1 cellular context compared by ENCODE assay signal in the genomic region with DNA sequence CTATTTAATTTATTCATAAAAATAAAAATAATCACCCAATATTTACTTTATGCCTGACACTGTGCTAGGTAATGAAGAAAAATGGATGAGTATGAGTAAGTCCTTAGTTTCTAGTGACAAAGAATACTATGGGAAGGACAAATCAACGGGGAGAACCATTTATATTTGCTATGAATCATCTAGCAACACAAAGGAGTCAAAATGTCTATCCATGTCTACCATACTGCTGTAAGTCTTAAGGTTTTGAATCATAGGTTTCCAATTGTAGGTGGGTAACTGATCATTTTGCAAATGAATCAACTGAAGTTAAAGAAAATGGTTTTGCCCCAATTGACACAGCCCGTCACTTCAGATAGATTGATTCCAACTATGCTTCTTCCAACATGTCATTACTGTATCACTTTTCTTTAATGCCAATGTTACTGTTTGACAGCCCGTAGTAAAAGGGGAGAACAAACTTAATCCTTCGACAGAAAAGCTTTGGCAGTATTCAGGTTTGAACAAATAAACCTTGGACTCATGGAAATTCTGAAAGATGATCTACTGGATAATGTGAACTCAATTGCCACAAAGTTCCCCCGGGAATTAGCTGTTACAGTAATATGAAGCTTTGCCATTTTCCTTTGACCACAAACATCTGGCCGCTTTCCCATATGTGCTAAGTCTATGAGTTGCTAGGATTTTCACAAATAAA.
TF ChIP-seq lines count a peak whose summit lies in the region.

No MANE protein-coding gene starts in this region.

TF ChIP-seq in HEK293, 187 proteins besides CTCF, POLR2A, EP300 and RAD21 (continued from another document):
- TF ChIP-seq, protein P1, sequence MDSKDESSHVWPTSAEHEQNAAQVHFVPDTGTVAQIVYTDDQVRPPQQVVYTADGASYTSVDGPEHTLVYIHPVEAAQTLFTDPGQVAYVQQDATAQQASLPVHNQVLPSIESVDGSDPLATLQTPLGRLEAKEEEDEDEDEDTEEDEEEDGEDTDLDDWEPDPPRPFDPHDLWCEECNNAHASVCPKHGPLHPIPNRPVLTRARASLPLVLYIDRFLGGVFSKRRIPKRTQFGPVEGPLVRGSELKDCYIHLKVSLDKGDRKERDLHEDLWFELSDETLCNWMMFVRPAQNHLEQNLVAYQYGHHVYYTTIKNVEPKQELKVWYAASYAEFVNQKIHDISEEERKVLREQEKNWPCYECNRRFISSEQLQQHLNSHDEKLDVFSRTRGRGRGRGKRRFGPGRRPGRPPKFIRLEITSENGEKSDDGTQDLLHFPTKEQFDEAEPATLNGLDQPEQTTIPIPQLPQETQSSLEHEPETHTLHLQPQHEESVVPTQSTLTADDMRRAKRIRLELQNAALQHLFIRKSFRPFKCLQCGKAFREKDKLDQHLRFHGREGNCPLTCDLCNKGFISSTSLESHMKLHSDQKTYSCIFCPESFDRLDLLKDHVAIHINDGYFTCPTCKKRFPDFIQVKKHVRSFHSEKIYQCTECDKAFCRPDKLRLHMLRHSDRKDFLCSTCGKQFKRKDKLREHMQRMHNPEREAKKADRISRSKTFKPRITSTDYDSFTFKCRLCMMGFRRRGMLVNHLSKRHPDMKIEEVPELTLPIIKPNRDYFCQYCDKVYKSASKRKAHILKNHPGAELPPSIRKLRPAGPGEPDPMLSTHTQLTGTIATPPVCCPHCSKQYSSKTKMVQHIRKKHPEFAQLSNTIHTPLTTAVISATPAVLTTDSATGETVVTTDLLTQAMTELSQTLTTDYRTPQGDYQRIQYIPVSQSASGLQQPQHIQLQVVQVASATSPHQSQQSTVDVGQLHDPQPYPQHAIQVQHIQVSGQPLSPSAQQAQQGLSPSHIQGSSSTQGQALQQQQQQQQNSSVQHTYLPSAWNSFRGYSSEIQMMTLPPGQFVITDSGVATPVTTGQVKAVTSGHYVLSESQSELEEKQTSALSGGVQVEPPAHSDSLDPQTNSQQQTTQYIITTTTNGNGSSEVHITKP (tag by site-specific recombination; IDR thresholded peaks at IDR 0.05) = peak; percentile 80
- TF ChIP-seq ZNF544 (tag by site-specific recombination; IDR thresholded peaks at IDR 0.05) = no peak
- TF ChIP-seq, protein P2, sequence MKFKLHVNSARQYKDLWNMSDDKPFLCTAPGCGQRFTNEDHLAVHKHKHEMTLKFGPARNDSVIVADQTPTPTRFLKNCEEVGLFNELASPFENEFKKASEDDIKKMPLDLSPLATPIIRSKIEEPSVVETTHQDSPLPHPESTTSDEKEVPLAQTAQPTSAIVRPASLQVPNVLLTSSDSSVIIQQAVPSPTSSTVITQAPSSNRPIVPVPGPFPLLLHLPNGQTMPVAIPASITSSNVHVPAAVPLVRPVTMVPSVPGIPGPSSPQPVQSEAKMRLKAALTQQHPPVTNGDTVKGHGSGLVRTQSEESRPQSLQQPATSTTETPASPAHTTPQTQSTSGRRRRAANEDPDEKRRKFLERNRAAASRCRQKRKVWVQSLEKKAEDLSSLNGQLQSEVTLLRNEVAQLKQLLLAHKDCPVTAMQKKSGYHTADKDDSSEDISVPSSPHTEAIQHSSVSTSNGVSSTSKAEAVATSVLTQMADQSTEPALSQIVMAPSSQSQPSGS (tag by site-specific recombination; IDR thresholded peaks at IDR 0.05; ENCODE audit: low read depth) = no peak
- no peak for TF ChIP-seq ZNF830 (tag by site-specific recombination; IDR thresholded peaks at IDR 0.05; ENCODE audit: low read depth)
- TF ChIP-seq ZNF664 (tag by site-specific recombination; IDR thresholded peaks at IDR 0.05) = no peak
- TF ChIP-seq, protein P3, sequence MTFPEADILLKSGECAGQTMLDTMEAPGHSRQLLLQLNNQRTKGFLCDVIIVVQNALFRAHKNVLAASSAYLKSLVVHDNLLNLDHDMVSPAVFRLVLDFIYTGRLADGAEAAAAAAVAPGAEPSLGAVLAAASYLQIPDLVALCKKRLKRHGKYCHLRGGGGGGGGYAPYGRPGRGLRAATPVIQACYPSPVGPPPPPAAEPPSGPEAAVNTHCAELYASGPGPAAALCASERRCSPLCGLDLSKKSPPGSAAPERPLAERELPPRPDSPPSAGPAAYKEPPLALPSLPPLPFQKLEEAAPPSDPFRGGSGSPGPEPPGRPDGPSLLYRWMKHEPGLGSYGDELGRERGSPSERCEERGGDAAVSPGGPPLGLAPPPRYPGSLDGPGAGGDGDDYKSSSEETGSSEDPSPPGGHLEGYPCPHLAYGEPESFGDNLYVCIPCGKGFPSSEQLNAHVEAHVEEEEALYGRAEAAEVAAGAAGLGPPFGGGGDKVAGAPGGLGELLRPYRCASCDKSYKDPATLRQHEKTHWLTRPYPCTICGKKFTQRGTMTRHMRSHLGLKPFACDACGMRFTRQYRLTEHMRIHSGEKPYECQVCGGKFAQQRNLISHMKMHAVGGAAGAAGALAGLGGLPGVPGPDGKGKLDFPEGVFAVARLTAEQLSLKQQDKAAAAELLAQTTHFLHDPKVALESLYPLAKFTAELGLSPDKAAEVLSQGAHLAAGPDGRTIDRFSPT (tag by site-specific recombination; IDR thresholded peaks at IDR 0.05) = peak; percentile 68; the same call in 1 of the 2 replicates
- TF ChIP-seq ZFP69B (tag by site-specific recombination; IDR thresholded peaks at IDR 0.05) = no peak
- TF ChIP-seq, protein P4, sequence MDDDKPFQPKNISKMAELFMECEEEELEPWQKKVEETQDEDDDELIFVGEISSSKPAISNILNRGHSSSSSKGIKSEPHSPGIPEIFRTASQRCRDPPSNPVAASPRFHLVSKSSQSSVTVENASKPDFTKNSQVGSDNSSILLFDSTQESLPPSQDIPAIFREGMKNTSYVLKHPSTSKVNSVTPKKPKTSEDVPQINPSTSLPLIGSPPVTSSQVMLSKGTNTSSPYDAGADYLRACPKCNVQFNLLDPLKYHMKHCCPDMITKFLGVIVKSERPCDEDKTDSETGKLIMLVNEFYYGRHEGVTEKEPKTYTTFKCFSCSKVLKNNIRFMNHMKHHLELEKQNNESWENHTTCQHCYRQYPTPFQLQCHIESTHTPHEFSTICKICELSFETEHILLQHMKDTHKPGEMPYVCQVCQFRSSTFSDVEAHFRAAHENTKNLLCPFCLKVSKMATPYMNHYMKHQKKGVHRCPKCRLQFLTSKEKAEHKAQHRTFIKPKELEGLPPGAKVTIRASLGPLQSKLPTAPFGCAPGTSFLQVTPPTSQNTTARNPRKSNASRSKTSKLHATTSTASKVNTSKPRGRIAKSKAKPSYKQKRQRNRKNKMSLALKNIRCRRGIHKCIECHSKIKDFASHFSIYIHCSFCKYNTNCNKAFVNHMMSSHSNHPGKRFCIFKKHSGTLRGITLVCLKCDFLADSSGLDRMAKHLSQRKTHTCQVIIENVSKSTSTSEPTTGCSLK (tag by site-specific recombination; IDR thresholded peaks at IDR 0.05) = no peak
- TF ChIP-seq ZNF558 (tag by site-specific recombination; IDR thresholded peaks at IDR 0.05) = no peak
